32 cellular contexts compared by ENCODE assay signal in genomic region chr1:65538664-65539063, GRCh38.
"Had no signal": no experiment of that assay in that cellular context is flagged by ENCODE, and none has a peak within 500 bp of the region (broad histone marks: within the 10 kb centered on the region; RNA-seq: fewer than 3 reads in every experiment).

No MANE protein-coding gene starts in this region.

- H3K27me3 Mint-ChIP-seq: activated T-cell treated with anti-CD3 and anti-CD28 coated beads, Interleukin-2, amount 50 U/mL, for 24 hours; natural killer cell treated with Interleukin-12 subunit alpha and Interleukin-12 subunit beta and Interleukin-15 and Interleukin-18, amount 100 ng/mL, for 72 hours; progenitor cell of endocrine pancreas had no signal

- H3K27me3 ChIP-seq: breast epithelium, left lung, neutrophil, ovary had no signal

- H3K27ac Mint-ChIP-seq: activated naive CD4-positive, alpha-beta T cell treated with anti-CD3 and anti-CD28 coated beads, Interleukin-2, amount 50 U/mL, for 72 hours; activated T-cell treated with anti-CD3 and anti-CD28 coated beads, Interleukin-2, amount 50 U/mL, for 24 hours; activated T-helper 2 cell treated with anti-CD3 and anti-CD28 coated beads, Interferon-gamma antibody, Interleukin-2, Interleukin-4, amounts not matched to agents 10 μg/mL and 5 μg/mL and 100 μg/mL, durations not matched to agents 14 hours and 24 hours and 36 hours; natural killer cell treated with Interleukin-12 subunit alpha and Interleukin-12 subunit beta and Interleukin-15 and Interleukin-18, amount 100 ng/mL, for 72 hours; progenitor cell of endocrine pancreas; stimulated activated effector memory CD8-positive, alpha-beta T cell treated with anti-CD3 and anti-CD28 coated beads, Interleukin-12 subunit alpha, Interleukin-12 subunit beta, amount 100 ng/mL, for 72 hours; stimulated activated naive CD8-positive, alpha-beta T cell treated with anti-CD3 and anti-CD28 coated beads, Interleukin-15, Interleukin-2, amounts not matched to agents 100 ng/mL and 50 ng/mL, for 24 hours; T-helper 2 cell treated with Interferon-gamma antibody and Interleukin-4, amounts not matched to agents 5 μg/mL and 100 μg/mL, for 36 hours had no signal

- ATAC-seq: activated CD4-positive, CD25-positive, alpha-beta regulatory T cell treated with anti-CD3 and anti-CD28 coated beads, Interleukin-2, amount 50 U/mL, for 24 hours; activated naive CD4-positive, alpha-beta T cell treated with anti-CD3 and anti-CD28 coated beads, Interleukin-2, amount 50 U/mL, for 72 hours; left lung; lower lobe of right lung; mucosa of descending colon; natural killer cell treated with Interleukin-12 subunit alpha and Interleukin-12 subunit beta and Interleukin-15 and Interleukin-18, amount 100 ng/mL, for 72 hours; sciatic nerve; stimulated activated effector memory CD8-positive, alpha-beta T cell treated with anti-CD3 and anti-CD28 coated beads, Interleukin-12 subunit alpha, Interleukin-12 subunit beta, amount 100 ng/mL, for 72 hours had no signal

- H3K4me1 Mint-ChIP-seq: central memory CD8-positive, alpha-beta T cell; stimulated activated effector memory CD8-positive, alpha-beta T cell treated with anti-CD3 and anti-CD28 coated beads, Interleukin-12 subunit alpha, Interleukin-12 subunit beta, amount 100 ng/mL, for 72 hours had no signal

- H3K9me3 Mint-ChIP-seq: activated naive CD4-positive, alpha-beta T cell treated with anti-CD3 and anti-CD28 coated beads, Interleukin-2, amount 50 U/mL, for 72 hours; activated T-helper 2 cell treated with anti-CD3 and anti-CD28 coated beads, Interferon-gamma antibody, Interleukin-2, Interleukin-4, amounts not matched to agents 10 μg/mL and 5 μg/mL and 100 μg/mL, durations not matched to agents 14 hours and 24 hours and 36 hours; central memory CD8-positive, alpha-beta T cell; natural killer cell treated with Interleukin-12 subunit alpha and Interleukin-12 subunit beta and Interleukin-15 and Interleukin-18, amount 100 ng/mL, for 72 hours; stimulated activated effector memory CD8-positive, alpha-beta T cell treated with anti-CD3 and anti-CD28 coated beads, Interleukin-12 subunit alpha, Interleukin-12 subunit beta, amount 100 ng/mL, for 72 hours had no signal

- DNase-seq: activated CD4-positive, alpha-beta T cell treated with anti-CD3 and anti-CD28 coated beads for 48 hours; activated CD4-positive, alpha-beta T cell treated with anti-CD3 and anti-CD28 coated beads, Interleukin-2, amount 50 U/mL, for 48 hours; activated CD8-positive, alpha-beta memory T cell treated with anti-CD3 and anti-CD28 coated beads, Interleukin-2, amount 50 U/mL, for 48 hours; activated T-cell treated with anti-CD3 and anti-CD28 coated beads, Interleukin-2, amount 50 U/mL, for 24 hours; effector CD4-positive, alpha-beta T cell; head of caudate nucleus; left lung; lower lobe of right lung; mesenchymal stem cell; mucosa of descending colon; ovary; retina; stimulated activated CD4-positive, alpha-beta T cell treated with anti-CD3 and anti-CD28 coated beads, Interleukin-12 subunit alpha, Interleukin-12 subunit beta, amount 100 ng/mL, for 4 hours; stimulated activated CD4-positive, alpha-beta T cell treated with anti-CD3 and anti-CD28 coated beads, Interleukin-4, amount 100 ng/mL, for 1 hour; T-helper 1 cell; trophoblast cell; WERI-Rb-1 had no signal

- H3K36me3 Mint-ChIP-seq: activated naive CD4-positive, alpha-beta T cell treated with anti-CD3 and anti-CD28 coated beads, Interleukin-2, amount 50 U/mL, for 72 hours; natural killer cell treated with Interleukin-12 subunit alpha and Interleukin-12 subunit beta and Interleukin-15 and Interleukin-18, amount 100 ng/mL, for 72 hours; stimulated activated effector memory CD8-positive, alpha-beta T cell treated with anti-CD3 and anti-CD28 coated beads, Interleukin-12 subunit alpha, Interleukin-12 subunit beta, amount 100 ng/mL, for 72 hours had no signal

- H3K4me3 ChIP-seq: breast epithelium, left lung, lower lobe of right lung, mucosa of descending colon, ovary, skin epidermis, thoracic aorta had no signal

- H3K4me1 ChIP-seq: breast epithelium, lower lobe of right lung had no signal

- H3K4me3 Mint-ChIP-seq: activated T-cell treated with anti-CD3 and anti-CD28 coated beads, Interleukin-2, amount 50 U/mL, for 24 hours; central memory CD8-positive, alpha-beta T cell; natural killer cell treated with Interleukin-12 subunit alpha and Interleukin-12 subunit beta and Interleukin-15 and Interleukin-18, amount 100 ng/mL, for 72 hours; stimulated activated effector memory CD8-positive, alpha-beta T cell treated with anti-CD3 and anti-CD28 coated beads, Interleukin-12 subunit alpha, Interleukin-12 subunit beta, amount 100 ng/mL, for 72 hours; stimulated activated naive CD8-positive, alpha-beta T cell treated with anti-CD3 and anti-CD28 coated beads, Interleukin-15, Interleukin-2, amounts not matched to agents 100 ng/mL and 50 ng/mL, for 24 hours; T-helper 2 cell treated with Interferon-gamma antibody and Interleukin-4, amounts not matched to agents 5 μg/mL and 100 μg/mL, for 36 hours had no signal

- H3K36me3 ChIP-seq: breast epithelium, left lung, lower lobe of right lung, neutrophil, ovary, thoracic aorta, WERI-Rb-1 had no signal

- H3K27ac ChIP-seq: breast epithelium, lower lobe of right lung, neutrophil, ovary, thoracic aorta, WERI-Rb-1 had no signal

- H3K9me3 ChIP-seq: breast epithelium, mucosa of descending colon, neutrophil, ovary, thoracic aorta had no signal

- FAIRE-seq: urothelium cell line had no signal
